1 cellular context compared by ENCODE assay signal in the genomic region with DNA sequence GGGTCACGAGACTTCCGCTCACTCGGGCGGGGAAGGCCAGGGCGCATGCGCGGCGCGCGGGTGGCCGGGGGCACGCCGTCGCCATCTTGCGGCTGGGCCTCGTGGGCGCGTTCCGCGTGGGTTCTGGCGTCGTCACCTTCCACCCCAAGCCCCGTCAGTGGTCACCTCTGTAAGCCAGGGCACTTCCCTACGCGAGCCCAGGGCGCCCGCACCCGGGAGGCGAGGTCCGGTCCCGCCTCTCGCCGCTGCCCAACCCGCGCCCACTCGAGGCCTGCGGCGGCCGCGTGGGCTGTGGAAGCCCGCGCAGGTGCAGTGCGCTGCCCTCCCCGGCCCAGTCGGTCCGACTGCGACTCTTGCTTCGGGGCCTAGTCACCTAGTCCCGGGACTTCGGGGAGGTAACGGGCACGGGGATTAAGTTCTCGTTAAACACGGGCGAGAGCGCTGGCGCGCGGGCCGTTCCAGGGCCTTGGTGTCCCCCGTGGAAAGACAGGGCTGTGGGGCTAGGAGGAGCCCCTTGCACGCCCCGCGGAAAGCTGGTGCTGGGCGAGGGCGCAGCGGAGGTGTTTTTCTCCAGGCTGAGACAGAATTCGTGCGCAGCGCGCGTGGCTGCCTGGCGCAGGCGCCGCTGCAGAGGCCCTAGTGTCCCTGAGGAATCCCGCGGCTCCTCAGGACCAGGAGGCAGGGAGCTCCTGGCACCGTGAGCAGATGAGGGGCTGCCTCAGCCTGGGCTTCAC.
TF ChIP-seq lines count a peak whose summit lies in the region.

No MANE protein-coding gene starts in this region.

TF ChIP-seq in HepG2, 621 proteins besides CTCF, POLR2A, EP300 and RAD21 (continued from another document and continues in another):
- TF ChIP-seq CHD4 (IDR thresholded peaks at IDR 0.05; ENCODE audit: borderline replicate concordance, low read length) (peak; percentile 81), ZNF354B (CRISPR knock-in tag; IDR thresholded peaks at IDR 0.05) (peak; percentile 64; the same call in 1 of the 2 replicates), HMG20A (CRISPR knock-in tag; IDR thresholded peaks at IDR 0.05; ENCODE audit: borderline replicate concordance) (no peak), PAWR (CRISPR knock-in tag; IDR thresholded peaks at IDR 0.05; ENCODE audit: borderline replicate concordance) (no peak), ATAD3A (CRISPR knock-in tag; IDR thresholded peaks at IDR 0.05) (no peak), ETV6 (CRISPR knock-in tag; conservative IDR thresholded peaks at IDR 0.05) (peak; percentile 82), SMAD3 (CRISPR knock-in tag; IDR thresholded peaks at IDR 0.05) (no peak), KLF16 (CRISPR knock-in tag; IDR thresholded peaks at IDR 0.05) (peak; percentile 62 to 80; a peak in 2 of 4 replicates), MIER3 (CRISPR knock-in tag; IDR thresholded peaks at IDR 0.05; ENCODE audit: borderline replicate concordance) (peak; percentile 80; the same call in 1 of the 2 replicates), RFX5 (IDR thresholded peaks at IDR 0.05; ENCODE audit: low read depth, low read length) (peak; percentile 51; the same call in 1 of the 2 replicates), PHF20 (CRISPR knock-in tag; IDR thresholded peaks at IDR 0.05) (peak; percentile 91), ARNTL (CRISPR knock-in tag; IDR thresholded peaks at IDR 0.05) (peak; percentile 42; the same call in 1 of the 2 replicates), RFXANK (CRISPR knock-in tag; IDR thresholded peaks at IDR 0.05) (peak; percentile 59; the same call in 1 of the 2 replicates), HNRNPL (IDR thresholded peaks at IDR 0.05; ENCODE audit: low read depth, low read length) (peak; percentile 74; the same call in 1 of the 2 replicates), SIX1 (CRISPR knock-in tag; IDR thresholded peaks at IDR 0.05; ENCODE audit: borderline replicate concordance) (no peak), PCBP1 (IDR thresholded peaks at IDR 0.05; ENCODE audit: borderline replicate concordance, low read depth, low read length) (no peak), HDAC2 (CRISPR knock-in tag; IDR thresholded peaks at IDR 0.05) (peak; percentile 96), TAF15 (IDR thresholded peaks at IDR 0.05; ENCODE audit: low read depth, low read length, poor library complexity, severe bottlenecking) (peak; percentile 96), ZNF644 (CRISPR knock-in tag; IDR thresholded peaks at IDR 0.05; ENCODE audit: low read depth) (no peak), ZMYM3 (CRISPR knock-in tag; IDR thresholded peaks at IDR 0.05) (no peak; the same call in 1 of the 2 replicates), FOXA1 (IDR thresholded peaks at IDR 0.05) (no peak), FOXA1 (CRISPR knock-in tag; IDR thresholded peaks at IDR 0.05) (peak; percentile 47), DPF2 (CRISPR knock-in tag; IDR thresholded peaks at IDR 0.05; ENCODE audit: borderline replicate concordance, low read depth) (no peak), MIER2 (CRISPR knock-in tag; IDR thresholded peaks at IDR 0.05) (0 out of 2 replicates have a peak, but pooled peaks have one; percentile 15), HNRNPH1 (optimal IDR thresholded peaks at IDR 0.05; ENCODE audit: low read depth, low read length) (no peak), TSC22D2 (CRISPR knock-in tag; IDR thresholded peaks at IDR 0.05; ENCODE audit: borderline replicate concordance) (peak; percentile 97), GFI1 (CRISPR knock-in tag; IDR thresholded peaks at IDR 0.05; ENCODE audit: borderline replicate concordance) (peak; percentile 91), JUNB (CRISPR knock-in tag; IDR thresholded peaks at IDR 0.05; ENCODE audit: borderline replicate concordance) (peak; percentile 74), FOXK1 (CRISPR knock-in tag; IDR thresholded peaks at IDR 0.05; ENCODE audit: borderline replicate concordance, low read depth) (peak; percentile 62; the same call in 1 of the 2 replicates), ZFP90 (CRISPR knock-in tag; IDR thresholded peaks at IDR 0.05; ENCODE audit: borderline replicate concordance) (peak; percentile 19; the same call in 1 of the 2 replicates), SAP130 (CRISPR knock-in tag; IDR thresholded peaks at IDR 0.05; ENCODE audit: low read depth) (peak; percentile 90; the same call in 1 of the 2 replicates), ZFP37 (CRISPR knock-in tag; IDR thresholded peaks at IDR 0.05; ENCODE audit: borderline replicate concordance) (no peak)
- TF ChIP-seq, protein P1, sequence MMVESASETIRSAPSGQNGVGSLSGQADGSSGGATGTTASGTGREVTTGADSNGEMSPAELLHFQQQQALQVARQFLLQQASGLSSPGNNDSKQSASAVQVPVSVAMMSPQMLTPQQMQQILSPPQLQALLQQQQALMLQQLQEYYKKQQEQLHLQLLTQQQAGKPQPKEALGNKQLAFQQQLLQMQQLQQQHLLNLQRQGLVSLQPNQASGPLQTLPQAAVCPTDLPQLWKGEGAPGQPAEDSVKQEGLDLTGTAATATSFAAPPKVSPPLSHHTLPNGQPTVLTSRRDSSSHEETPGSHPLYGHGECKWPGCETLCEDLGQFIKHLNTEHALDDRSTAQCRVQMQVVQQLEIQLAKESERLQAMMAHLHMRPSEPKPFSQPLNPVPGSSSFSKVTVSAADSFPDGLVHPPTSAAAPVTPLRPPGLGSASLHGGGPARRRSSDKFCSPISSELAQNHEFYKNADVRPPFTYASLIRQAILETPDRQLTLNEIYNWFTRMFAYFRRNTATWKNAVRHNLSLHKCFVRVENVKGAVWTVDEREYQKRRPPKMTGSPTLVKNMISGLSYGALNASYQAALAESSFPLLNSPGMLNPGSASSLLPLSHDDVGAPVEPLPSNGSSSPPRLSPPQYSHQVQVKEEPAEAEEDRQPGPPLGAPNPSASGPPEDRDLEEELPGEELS (CRISPR knock-in tag; IDR thresholded peaks at IDR 0.05): 0 out of 2 replicates have a peak, but pooled peaks have one; percentile 27
- TF ChIP-seq, protein P2, sequence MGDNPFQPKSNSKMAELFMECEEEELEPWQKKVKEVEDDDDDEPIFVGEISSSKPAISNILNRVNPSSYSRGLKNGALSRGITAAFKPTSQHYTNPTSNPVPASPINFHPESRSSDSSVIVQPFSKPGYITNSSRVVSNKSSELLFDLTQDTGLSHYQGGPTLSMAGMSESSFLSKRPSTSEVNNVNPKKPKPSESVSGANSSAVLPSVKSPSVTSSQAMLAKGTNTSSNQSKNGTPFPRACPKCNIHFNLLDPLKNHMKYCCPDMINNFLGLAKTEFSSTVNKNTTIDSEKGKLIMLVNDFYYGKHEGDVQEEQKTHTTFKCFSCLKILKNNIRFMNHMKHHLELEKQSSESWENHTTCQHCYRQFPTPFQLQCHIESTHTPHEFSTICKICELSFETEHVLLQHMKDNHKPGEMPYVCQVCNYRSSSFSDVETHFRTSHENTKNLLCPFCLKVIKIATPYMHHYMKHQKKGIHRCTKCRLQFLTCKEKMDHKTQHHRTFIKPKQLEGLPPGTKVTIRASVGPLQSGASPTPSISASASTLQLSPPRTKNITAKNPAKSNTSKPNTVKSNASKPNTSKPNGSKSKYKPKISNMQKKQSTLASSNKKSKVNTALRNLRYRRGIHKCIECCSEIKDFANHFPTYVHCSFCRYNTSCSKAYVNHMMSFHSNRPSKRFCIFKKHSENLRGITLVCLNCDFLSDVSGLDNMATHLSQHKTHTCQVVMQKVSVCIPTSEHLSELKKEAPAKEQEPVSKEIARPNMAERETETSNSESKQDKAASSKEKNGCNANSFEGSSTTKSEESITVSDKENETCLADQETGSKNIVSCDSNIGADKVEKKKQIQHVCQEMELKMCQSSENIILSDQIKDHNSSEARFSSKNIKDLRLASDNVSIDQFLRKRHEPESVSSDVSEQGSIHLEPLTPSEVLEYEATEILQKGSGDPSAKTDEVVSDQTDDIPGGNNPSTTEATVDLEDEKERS (CRISPR knock-in tag; IDR thresholded peaks at IDR 0.05): 0 out of 2 replicates have a peak, but pooled peaks have one; percentile 24
- TF ChIP-seq, protein P3, sequence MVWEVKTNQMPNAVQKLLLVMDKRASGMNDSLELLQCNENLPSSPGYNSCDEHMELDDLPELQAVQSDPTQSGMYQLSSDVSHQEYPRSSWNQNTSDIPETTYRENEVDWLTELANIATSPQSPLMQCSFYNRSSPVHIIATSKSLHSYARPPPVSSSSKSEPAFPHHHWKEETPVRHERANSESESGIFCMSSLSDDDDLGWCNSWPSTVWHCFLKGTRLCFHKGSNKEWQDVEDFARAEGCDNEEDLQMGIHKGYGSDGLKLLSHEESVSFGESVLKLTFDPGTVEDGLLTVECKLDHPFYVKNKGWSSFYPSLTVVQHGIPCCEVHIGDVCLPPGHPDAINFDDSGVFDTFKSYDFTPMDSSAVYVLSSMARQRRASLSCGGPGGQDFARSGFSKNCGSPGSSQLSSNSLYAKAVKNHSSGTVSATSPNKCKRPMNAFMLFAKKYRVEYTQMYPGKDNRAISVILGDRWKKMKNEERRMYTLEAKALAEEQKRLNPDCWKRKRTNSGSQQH (CRISPR knock-in tag; IDR thresholded peaks at IDR 0.05; ENCODE audit: low read depth): 0 out of 2 replicates have a peak, but pooled peaks have one; percentile 38
- TF ChIP-seq, protein P4, sequence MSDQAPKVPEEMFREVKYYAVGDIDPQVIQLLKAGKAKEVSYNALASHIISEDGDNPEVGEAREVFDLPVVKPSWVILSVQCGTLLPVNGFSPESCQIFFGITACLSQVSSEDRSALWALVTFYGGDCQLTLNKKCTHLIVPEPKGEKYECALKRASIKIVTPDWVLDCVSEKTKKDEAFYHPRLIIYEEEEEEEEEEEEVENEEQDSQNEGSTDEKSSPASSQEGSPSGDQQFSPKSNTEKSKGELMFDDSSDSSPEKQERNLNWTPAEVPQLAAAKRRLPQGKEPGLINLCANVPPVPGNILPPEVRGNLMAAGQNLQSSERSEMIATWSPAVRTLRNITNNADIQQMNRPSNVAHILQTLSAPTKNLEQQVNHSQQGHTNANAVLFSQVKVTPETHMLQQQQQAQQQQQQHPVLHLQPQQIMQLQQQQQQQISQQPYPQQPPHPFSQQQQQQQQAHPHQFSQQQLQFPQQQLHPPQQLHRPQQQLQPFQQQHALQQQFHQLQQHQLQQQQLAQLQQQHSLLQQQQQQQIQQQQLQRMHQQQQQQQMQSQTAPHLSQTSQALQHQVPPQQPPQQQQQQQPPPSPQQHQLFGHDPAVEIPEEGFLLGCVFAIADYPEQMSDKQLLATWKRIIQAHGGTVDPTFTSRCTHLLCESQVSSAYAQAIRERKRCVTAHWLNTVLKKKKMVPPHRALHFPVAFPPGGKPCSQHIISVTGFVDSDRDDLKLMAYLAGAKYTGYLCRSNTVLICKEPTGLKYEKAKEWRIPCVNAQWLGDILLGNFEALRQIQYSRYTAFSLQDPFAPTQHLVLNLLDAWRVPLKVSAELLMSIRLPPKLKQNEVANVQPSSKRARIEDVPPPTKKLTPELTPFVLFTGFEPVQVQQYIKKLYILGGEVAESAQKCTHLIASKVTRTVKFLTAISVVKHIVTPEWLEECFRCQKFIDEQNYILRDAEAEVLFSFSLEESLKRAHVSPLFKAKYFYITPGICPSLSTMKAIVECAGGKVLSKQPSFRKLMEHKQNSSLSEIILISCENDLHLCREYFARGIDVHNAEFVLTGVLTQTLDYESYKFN (CRISPR knock-in tag; conservative IDR thresholded peaks at IDR 0.05): peak; percentile 60
- TF ChIP-seq, protein P5, sequence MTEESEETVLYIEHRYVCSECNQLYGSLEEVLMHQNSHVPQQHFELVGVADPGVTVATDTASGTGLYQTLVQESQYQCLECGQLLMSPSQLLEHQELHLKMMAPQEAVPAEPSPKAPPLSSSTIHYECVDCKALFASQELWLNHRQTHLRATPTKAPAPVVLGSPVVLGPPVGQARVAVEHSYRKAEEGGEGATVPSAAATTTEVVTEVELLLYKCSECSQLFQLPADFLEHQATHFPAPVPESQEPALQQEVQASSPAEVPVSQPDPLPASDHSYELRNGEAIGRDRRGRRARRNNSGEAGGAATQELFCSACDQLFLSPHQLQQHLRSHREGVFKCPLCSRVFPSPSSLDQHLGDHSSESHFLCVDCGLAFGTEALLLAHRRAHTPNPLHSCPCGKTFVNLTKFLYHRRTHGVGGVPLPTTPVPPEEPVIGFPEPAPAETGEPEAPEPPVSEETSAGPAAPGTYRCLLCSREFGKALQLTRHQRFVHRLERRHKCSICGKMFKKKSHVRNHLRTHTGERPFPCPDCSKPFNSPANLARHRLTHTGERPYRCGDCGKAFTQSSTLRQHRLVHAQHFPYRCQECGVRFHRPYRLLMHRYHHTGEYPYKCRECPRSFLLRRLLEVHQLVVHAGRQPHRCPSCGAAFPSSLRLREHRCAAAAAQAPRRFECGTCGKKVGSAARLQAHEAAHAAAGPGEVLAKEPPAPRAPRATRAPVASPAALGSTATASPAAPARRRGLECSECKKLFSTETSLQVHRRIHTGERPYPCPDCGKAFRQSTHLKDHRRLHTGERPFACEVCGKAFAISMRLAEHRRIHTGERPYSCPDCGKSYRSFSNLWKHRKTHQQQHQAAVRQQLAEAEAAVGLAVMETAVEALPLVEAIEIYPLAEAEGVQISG (CRISPR knock-in tag; IDR thresholded peaks at IDR 0.05): peak; percentile 88
- TF ChIP-seq, protein P6, sequence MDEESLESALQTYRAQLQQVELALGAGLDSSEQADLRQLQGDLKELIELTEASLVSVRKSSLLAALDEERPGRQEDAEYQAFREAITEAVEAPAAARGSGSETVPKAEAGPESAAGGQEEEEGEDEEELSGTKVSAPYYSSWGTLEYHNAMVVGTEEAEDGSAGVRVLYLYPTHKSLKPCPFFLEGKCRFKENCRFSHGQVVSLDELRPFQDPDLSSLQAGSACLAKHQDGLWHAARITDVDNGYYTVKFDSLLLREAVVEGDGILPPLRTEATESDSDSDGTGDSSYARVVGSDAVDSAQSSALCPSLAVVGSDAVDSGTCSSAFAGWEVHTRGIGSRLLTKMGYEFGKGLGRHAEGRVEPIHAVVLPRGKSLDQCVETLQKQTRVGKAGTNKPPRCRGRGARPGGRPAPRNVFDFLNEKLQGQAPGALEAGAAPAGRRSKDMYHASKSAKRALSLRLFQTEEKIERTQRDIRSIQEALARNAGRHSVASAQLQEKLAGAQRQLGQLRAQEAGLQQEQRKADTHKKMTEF (CRISPR knock-in tag; IDR thresholded peaks at IDR 0.05): peak; percentile 91
- TF ChIP-seq, protein P7, sequence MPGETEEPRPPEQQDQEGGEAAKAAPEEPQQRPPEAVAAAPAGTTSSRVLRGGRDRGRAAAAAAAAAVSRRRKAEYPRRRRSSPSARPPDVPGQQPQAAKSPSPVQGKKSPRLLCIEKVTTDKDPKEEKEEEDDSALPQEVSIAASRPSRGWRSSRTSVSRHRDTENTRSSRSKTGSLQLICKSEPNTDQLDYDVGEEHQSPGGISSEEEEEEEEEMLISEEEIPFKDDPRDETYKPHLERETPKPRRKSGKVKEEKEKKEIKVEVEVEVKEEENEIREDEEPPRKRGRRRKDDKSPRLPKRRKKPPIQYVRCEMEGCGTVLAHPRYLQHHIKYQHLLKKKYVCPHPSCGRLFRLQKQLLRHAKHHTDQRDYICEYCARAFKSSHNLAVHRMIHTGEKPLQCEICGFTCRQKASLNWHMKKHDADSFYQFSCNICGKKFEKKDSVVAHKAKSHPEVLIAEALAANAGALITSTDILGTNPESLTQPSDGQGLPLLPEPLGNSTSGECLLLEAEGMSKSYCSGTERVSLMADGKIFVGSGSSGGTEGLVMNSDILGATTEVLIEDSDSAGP (CRISPR knock-in tag; IDR thresholded peaks at IDR 0.05; ENCODE audit: borderline replicate concordance): peak; percentile 92
- TF ChIP-seq, protein P8, sequence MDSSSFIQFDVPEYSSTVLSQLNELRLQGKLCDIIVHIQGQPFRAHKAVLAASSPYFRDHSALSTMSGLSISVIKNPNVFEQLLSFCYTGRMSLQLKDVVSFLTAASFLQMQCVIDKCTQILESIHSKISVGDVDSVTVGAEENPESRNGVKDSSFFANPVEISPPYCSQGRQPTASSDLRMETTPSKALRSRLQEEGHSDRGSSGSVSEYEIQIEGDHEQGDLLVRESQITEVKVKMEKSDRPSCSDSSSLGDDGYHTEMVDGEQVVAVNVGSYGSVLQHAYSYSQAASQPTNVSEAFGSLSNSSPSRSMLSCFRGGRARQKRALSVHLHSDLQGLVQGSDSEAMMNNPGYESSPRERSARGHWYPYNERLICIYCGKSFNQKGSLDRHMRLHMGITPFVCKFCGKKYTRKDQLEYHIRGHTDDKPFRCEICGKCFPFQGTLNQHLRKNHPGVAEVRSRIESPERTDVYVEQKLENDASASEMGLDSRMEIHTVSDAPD (CRISPR knock-in tag; IDR thresholded peaks at IDR 0.05): 0 out of 2 replicates have a peak, but pooled peaks have one; percentile 42
